ENCODE assay signal across 21 cellular contexts in the genomic region with DNA sequence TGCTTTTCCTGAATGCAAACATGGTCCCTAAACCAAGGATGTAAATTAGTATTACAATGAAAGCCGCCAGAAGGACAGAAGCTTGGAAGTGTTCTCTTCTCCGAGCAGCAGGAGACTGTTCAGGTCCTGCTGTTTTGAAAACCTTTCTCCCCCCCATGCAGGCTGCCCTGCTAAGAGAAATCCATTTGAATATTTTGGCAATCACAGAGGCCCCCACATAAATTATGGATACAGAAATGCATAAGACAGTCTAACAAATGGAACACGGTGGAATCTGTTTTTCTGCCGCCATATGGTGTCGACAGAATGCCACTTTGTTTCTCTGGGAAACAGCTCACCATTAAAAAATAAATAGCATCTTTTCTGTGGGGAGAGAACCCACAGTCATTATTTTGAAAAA.
"Had no signal": no experiment of that assay in that cellular context is flagged by ENCODE, and none has a peak within 500 bp of the region (broad histone marks: within the 10 kb centered on the region; RNA-seq: fewer than 3 reads in every experiment).

No MANE protein-coding gene starts in this region.

- H3K27ac Mint-ChIP-seq: activated CD4-positive, alpha-beta memory T cell treated with anti-CD3 and anti-CD28 coated beads, Interleukin-2, amount 10 ng/mL, durations not matched to agents 7 days and 5 days; activated CD8-positive, alpha-beta memory T cell treated with anti-CD3 and anti-CD28 coated beads, Interleukin-2, amount 10 ng/mL, durations not matched to agents 7 days and 5 days; activated naive CD8-positive, alpha-beta T cell treated with anti-CD3 and anti-CD28 coated beads for 36 hours; mesothelial cell of epicardium; natural killer cell treated with Interleukin-12 subunit alpha and Interleukin-12 subunit beta and Interleukin-15 and Interleukin-18, amount 100 ng/mL, for 72 hours had no signal

- ATAC-seq: activated CD8-positive, alpha-beta memory T cell treated with anti-CD3 and anti-CD28 coated beads, Interleukin-2, amount 10 ng/mL, durations not matched to agents 7 days and 5 days; foreskin keratinocyte; left lobe of liver; natural killer cell treated with Interleukin-12 subunit alpha and Interleukin-12 subunit beta and Interleukin-15 and Interleukin-18, amount 100 ng/mL, for 72 hours; upper lobe of right lung had no signal

- H3K4me1 Mint-ChIP-seq: activated CD4-positive, alpha-beta memory T cell treated with anti-CD3 and anti-CD28 coated beads, Interleukin-2, amount 10 ng/mL, durations not matched to agents 7 days and 5 days; activated CD8-positive, alpha-beta memory T cell treated with anti-CD3 and anti-CD28 coated beads, Interleukin-2, amount 10 ng/mL, durations not matched to agents 7 days and 5 days; activated naive CD8-positive, alpha-beta T cell treated with anti-CD3 and anti-CD28 coated beads for 36 hours; mesothelial cell of epicardium had no signal

- H3K27ac ChIP-seq: colonic mucosa, foreskin keratinocyte, spleen, upper lobe of right lung had no signal

- H3K4me3 ChIP-seq: colonic mucosa, lung, spleen, upper lobe of right lung had no signal

- H3K4me3 Mint-ChIP-seq: activated CD4-positive, alpha-beta memory T cell treated with anti-CD3 and anti-CD28 coated beads, Interleukin-2, amount 10 ng/mL, durations not matched to agents 7 days and 5 days; activated CD8-positive, alpha-beta memory T cell treated with anti-CD3 and anti-CD28 coated beads, Interleukin-2, amount 10 ng/mL, durations not matched to agents 7 days and 5 days; activated naive CD8-positive, alpha-beta T cell treated with anti-CD3 and anti-CD28 coated beads for 36 hours; mesothelial cell of epicardium; natural killer cell treated with Interleukin-12 subunit alpha and Interleukin-12 subunit beta and Interleukin-15 and Interleukin-18, amount 100 ng/mL, for 72 hours had no signal

- H3K9me3 Mint-ChIP-seq: mesothelial cell of epicardium; natural killer cell treated with Interleukin-12 subunit alpha and Interleukin-12 subunit beta and Interleukin-15 and Interleukin-18, amount 100 ng/mL, for 72 hours had no signal

- H3K9me3 ChIP-seq: colonic mucosa, spleen, upper lobe of right lung had no signal

- H3K36me3 ChIP-seq: colonic mucosa, spleen, upper lobe of right lung had no signal

- H3K27me3 Mint-ChIP-seq: activated CD4-positive, alpha-beta memory T cell treated with anti-CD3 and anti-CD28 coated beads, Interleukin-2, amount 10 ng/mL, durations not matched to agents 7 days and 5 days; activated CD8-positive, alpha-beta memory T cell treated with anti-CD3 and anti-CD28 coated beads, Interleukin-2, amount 10 ng/mL, durations not matched to agents 7 days and 5 days; activated naive CD8-positive, alpha-beta T cell treated with anti-CD3 and anti-CD28 coated beads for 36 hours; natural killer cell treated with Interleukin-12 subunit alpha and Interleukin-12 subunit beta and Interleukin-15 and Interleukin-18, amount 100 ng/mL, for 72 hours had no signal

- DNase-seq: activated CD4-positive, alpha-beta memory T cell treated with anti-CD3 and anti-CD28 coated beads, Interleukin-2, amount 10 ng/mL, durations not matched to agents 7 days and 5 days; activated CD4-positive, alpha-beta T cell treated with anti-CD3 and anti-CD28 coated beads for 48 hours; activated CD4-positive, CD25-positive, alpha-beta regulatory T cell; activated CD8-positive, alpha-beta memory T cell treated with anti-CD3 and anti-CD28 coated beads, Interleukin-2, amount 10 ng/mL, durations not matched to agents 7 days and 5 days; activated naive CD4-positive, alpha-beta T cell; activated naive CD8-positive, alpha-beta T cell treated with anti-CD3 and anti-CD28 coated beads for 36 hours; amniotic stem cell; colonic mucosa; foreskin keratinocyte; kidney; nucleus accumbens; posterior cingulate gyrus; spleen; stimulated activated CD8-positive, alpha-beta memory T cell treated with anti-CD3 and anti-CD28 coated beads, Interleukin-4, amount 100 ng/mL, for 48 hours; stimulated activated naive CD4-positive, alpha-beta T cell; T-helper 2 cell; upper lobe of right lung had no signal

- H3K4me1 ChIP-seq: colonic mucosa, foreskin keratinocyte, spleen, upper lobe of right lung had no signal

- H3K27me3 ChIP-seq: colonic mucosa, foreskin keratinocyte, spleen, upper lobe of right lung had no signal

- H3K36me3 Mint-ChIP-seq: activated CD8-positive, alpha-beta memory T cell treated with anti-CD3 and anti-CD28 coated beads, Interleukin-2, amount 10 ng/mL, durations not matched to agents 7 days and 5 days; activated naive CD8-positive, alpha-beta T cell treated with anti-CD3 and anti-CD28 coated beads for 36 hours; mesothelial cell of epicardium; natural killer cell treated with Interleukin-12 subunit alpha and Interleukin-12 subunit beta and Interleukin-15 and Interleukin-18, amount 100 ng/mL, for 72 hours had no signal
